In genomic region chr11:13343931-13344717, GRCh38 we compare ENCODE assay signal across 8 cellular contexts.
DNase-seq lines count a peak whose midpoint lies in the region; ATAC-seq and TF ChIP-seq lines count a peak whose summit lies in the region.

No MANE protein-coding gene starts in this region.

- no peak for TF ChIP-seq POLR2A in GM18505 (IDR thresholded peaks at IDR 0.05; ENCODE audit: borderline replicate concordance, extremely low read depth, insufficient read depth, insufficient read length)

- H3K9me3 Mint-ChIP-seq in activated CD8-positive, alpha-beta T cell treated with anti-CD3 and anti-CD28 coated beads for 36 hours, result no peaks in the 10 kb centered on the region
- H3K9me3 Mint-ChIP-seq in effector memory CD8-positive, alpha-beta T cell, result no peaks in the 10 kb centered on the region

- peak; percentile 82 for TF ChIP-seq CTCF in activated CD8-positive, alpha-beta T cell treated with anti-CD3 and anti-CD28 coated beads for 36 hours (IDR thresholded peaks at IDR 0.05)

- intact Hi-C loops in activated CD8-positive, alpha-beta T cell treated with anti-CD3 and anti-CD28 coated beads for 36 hours (cut with micrococcal nuclease), result loop anchor here (5.0 to 10.0 kb wide), 3 partner anchors 89 to 379 kb away; no protein-coding TSS in a partner anchor

- CTCF ChIA-PET in activated CD8-positive, alpha-beta T cell treated with anti-CD3 and anti-CD28 coated beads for 36 hours (lab: Charles Lee), result interaction anchor here (0.7 to 5.7 kb wide), 33 partner anchors 9 to 381 kb away, joined by 3 to 53 read pairs (median 4); no protein-coding TSS in a partner anchor

- H3K27ac Mint-ChIP-seq in activated CD8-positive, alpha-beta T cell treated with anti-CD3 and anti-CD28 coated beads for 36 hours, result no peak overlapping the region
- H3K27ac Mint-ChIP-seq in effector memory CD8-positive, alpha-beta T cell, result peak overlapping the region; percentile 0 to 4

- no peaks in the 10 kb centered on the region for H3K36me3 Mint-ChIP-seq in activated CD8-positive, alpha-beta T cell treated with anti-CD3 and anti-CD28 coated beads for 36 hours (ENCODE audit: low read depth)
- H3K36me3 Mint-ChIP-seq in effector memory CD8-positive, alpha-beta T cell (ENCODE audit: insufficient read depth), result peaks cover 14% of the 10 kb centered on the region

- POLR2A ChIA-PET in activated CD8-positive, alpha-beta T cell treated with anti-CD3 and anti-CD28 coated beads for 36 hours (lab: Charles Lee), result interaction anchor here (0.7 to 1.2 kb wide), 3 partner anchors 57 to 326 kb away, joined by 3 read pairs; no protein-coding TSS in a partner anchor

- H3K27me3 Mint-ChIP-seq in activated CD8-positive, alpha-beta T cell treated with anti-CD3 and anti-CD28 coated beads for 36 hours, result no peaks in the 10 kb centered on the region
- no peaks in the 10 kb centered on the region for H3K27me3 Mint-ChIP-seq in effector memory CD8-positive, alpha-beta T cell

- ATAC-seq in GM18505 (IDR thresholded peaks at IDR 0.05; ENCODE audit: unreplicated experiment) (peak; percentile 45), HG03442 (IDR thresholded peaks at IDR 0.05; ENCODE audit: unreplicated experiment) (peak; percentile 44)
- ATAC-seq in activated CD8-positive, alpha-beta T cell treated with anti-CD3 and anti-CD28 coated beads for 36 hours, result peak; percentile 71
- ATAC-seq in effector memory CD8-positive, alpha-beta T cell (replicated peaks), result peak; percentile 69

- no peak overlapping the region for H3K4me3 Mint-ChIP-seq in activated CD8-positive, alpha-beta T cell treated with anti-CD3 and anti-CD28 coated beads for 36 hours
- H3K4me3 Mint-ChIP-seq in effector memory CD8-positive, alpha-beta T cell, result no peak overlapping the region

- H3K4me1 Mint-ChIP-seq in activated CD8-positive, alpha-beta T cell treated with anti-CD3 and anti-CD28 coated beads for 36 hours (ENCODE audit: low read depth), result peaks cover 34% of the 10 kb centered on the region
- H3K4me1 Mint-ChIP-seq in effector memory CD8-positive, alpha-beta T cell (ENCODE audit: low read depth in 2 of 2), result peaks cover 68 to 80% of the 10 kb centered on the region in 2 donors

- DNase-seq in 8988T, result peak; percentile 67
- DNase-seq in NCI-H748 treated with DMSO at 0.1 percent for 48 hours (lab: John Stamatoyannopoulos, UW), result peak; percentile 72
- DNase-seq in activated CD8-positive, alpha-beta T cell treated with anti-CD3 and anti-CD28 coated beads for 36 hours, result peak; percentile 87
- peak; percentile 67 to 78 (median 76) for DNase-seq in effector memory CD8-positive, alpha-beta T cell
- peak; percentile 65 for DNase-seq in midbrain (lab: John Stamatoyannopoulos, UW)
- DNase-seq in stimulated activated CD8-positive, alpha-beta memory T cell treated with anti-CD3 and anti-CD28 coated beads, Interleukin-7, amount 100 ng/mL, for 1 hour (ENCODE audit: low read depth in 2 of 2), result peak; percentile 32 to 53

Comparison
In these comparisons a context has a peak if more than half of its experiments do, and no peak if none do; other contexts are left out.
1. Peak in every context shown above with its lines: DNase-seq and ATAC-seq.